Comparison of ENCODE assay signal across 10 cellular contexts in the genomic region with DNA sequence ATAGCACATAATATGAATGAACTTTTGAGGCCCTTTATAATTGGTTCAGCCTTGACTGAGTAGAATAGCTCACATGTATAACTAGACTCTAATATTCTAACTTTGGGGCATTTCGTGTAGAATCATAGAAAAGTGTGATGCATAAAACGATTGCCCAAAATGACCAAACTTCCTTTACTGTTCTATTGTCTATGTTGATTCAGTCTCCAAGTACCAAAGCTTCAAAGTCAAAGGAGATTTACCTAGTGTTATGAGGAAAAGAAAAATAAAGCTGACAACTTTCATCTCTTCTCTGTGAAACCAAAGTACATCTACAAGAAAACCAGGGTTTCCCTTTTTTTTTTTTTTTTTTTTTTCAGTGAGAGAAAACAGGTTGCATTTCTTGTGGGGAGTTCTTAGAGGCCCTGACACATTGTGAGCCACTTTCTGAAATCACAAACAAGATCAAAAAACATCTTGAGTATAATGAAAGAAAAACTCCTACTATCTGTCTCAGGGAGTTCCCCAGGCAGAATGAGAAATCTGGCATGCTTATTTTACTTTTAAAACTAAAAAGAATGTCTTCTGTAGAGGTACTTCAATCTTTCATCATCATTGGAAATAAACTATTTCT.
"Had no signal": no experiment of that assay in that cellular context is flagged by ENCODE, and none has a peak within 500 bp of the region (broad histone marks: within the 10 kb centered on the region; RNA-seq: fewer than 3 reads in every experiment).

No MANE protein-coding gene starts in this region.

- H3K4me3 ChIP-seq: adrenal gland, body of pancreas, thyroid gland had no signal

- ATAC-seq: body of pancreas had no signal

- H3K9me3 ChIP-seq: adrenal gland, body of pancreas, thyroid gland had no signal

- H3K36me3 ChIP-seq: adrenal gland, thyroid gland, WERI-Rb-1 had no signal

- H3K9me3 Mint-ChIP-seq: activated T-helper 2 cell treated with anti-CD3 and anti-CD28 coated beads, Interferon-gamma antibody, Interleukin-2, Interleukin-4, amounts not matched to agents 10 μg/mL and 5 μg/mL and 100 μg/mL, durations not matched to agents 14 hours and 24 hours and 36 hours; dendritic cell treated with granulocyte-macrophage colony-stimulating factor and Interleukin-4, amounts not matched to agents 40 ng/mL and 50 ng/mL, for 4 days had no signal

- H3K4me3 Mint-ChIP-seq: dendritic cell treated with granulocyte-macrophage colony-stimulating factor and Interleukin-4, amounts not matched to agents 40 ng/mL and 50 ng/mL, for 4 days had no signal

- H3K27me3 ChIP-seq: adrenal gland, body of pancreas, thyroid gland had no signal

- H3K27ac ChIP-seq: adrenal gland, body of pancreas, parathyroid adenoma, thyroid gland, WERI-Rb-1 had no signal

- H2AFZ ChIP-seq: parathyroid adenoma had no signal

- H3K4me1 ChIP-seq: adrenal gland, body of pancreas, parathyroid adenoma, thyroid gland had no signal

- H3K27me3 Mint-ChIP-seq: dendritic cell treated with granulocyte-macrophage colony-stimulating factor and Interleukin-4, amounts not matched to agents 40 ng/mL and 50 ng/mL, for 4 days had no signal

- H3K27ac Mint-ChIP-seq: activated T-helper 2 cell treated with anti-CD3 and anti-CD28 coated beads, Interferon-gamma antibody, Interleukin-2, Interleukin-4, amounts not matched to agents 10 μg/mL and 5 μg/mL and 100 μg/mL, durations not matched to agents 14 hours and 24 hours and 36 hours; dendritic cell treated with granulocyte-macrophage colony-stimulating factor and Interleukin-4, amounts not matched to agents 40 ng/mL and 50 ng/mL, for 4 days had no signal

- H3K79me2 ChIP-seq: parathyroid adenoma had no signal

- H3K9ac ChIP-seq: parathyroid adenoma had no signal

- DNase-seq: adrenal gland; body of pancreas; hippocampal formation; kidney glomerular epithelial cell; stimulated activated CD4-positive, alpha-beta T cell treated with anti-CD3 and anti-CD28 coated beads, Interleukin-4, amount 100 ng/mL, for 1 hour; thyroid gland; WERI-Rb-1 had no signal
